10 cellular contexts compared by ENCODE assay signal in genomic region chr3:150928234-150928633, GRCh38. TPM values are rescaled to one million over a fixed set of nuclear protein-coding genes. Genes with fewer than 3 reads are reported as not detected.
"Had no signal": no experiment of that assay in that cellular context is flagged by ENCODE, and none has a peak within 500 bp of the region (broad histone marks: within the 10 kb centered on the region; RNA-seq: fewer than 3 reads in every experiment).

No MANE protein-coding gene starts in this region.

- H3K9ac ChIP-seq: GM23248 had no signal

- H3K4me3 Mint-ChIP-seq: H9, HFFc6 had no signal

- H3K9me3 Mint-ChIP-seq: H9, HFFc6 had no signal

- H3K9me3 ChIP-seq: HAP-1 had no signal

- H2AFZ ChIP-seq: GM23248 had no signal

- H3K4me3 ChIP-seq: GM23248, HAP-1 had no signal

- H3K36me3 ChIP-seq: HAP-1 had no signal

- DNase-seq: GM23248, GOT3, H7, H9, HCEC 1CT, HFFc6 had no signal

- ATAC-seq: HCT116 had no signal

- H3K27ac ChIP-seq: GM23248 had no signal

- H3K4me1 ChIP-seq: HAP-1 had no signal

- H3K27ac Mint-ChIP-seq: H9, HFFc6 had no signal

RNA-seq across cellular contexts. Expression of gene MINDY4B, which starts 23.0 kb away (rescaled TPM):
- total RNA-seq: GM23248, H1, H4, H7, H9, HFFc6 had no signal
- polyA plus RNA-seq: GM23248, H1 had no signal

RNA-seq across cellular contexts. Expression of gene CLRN1, which starts 44.3 kb away (rescaled TPM):
- total RNA-seq: GM23248, H4, H9, HFFc6 had no signal
- polyA plus RNA-seq: GM23248 had no signal
